In genomic region chr7:2803755-2804154, GRCh38 we compare ENCODE assay signal across 21 cellular contexts. TPM values are rescaled to one million over a fixed set of nuclear protein-coding genes. Genes with fewer than 3 reads are reported as not detected.
A peak's percentile ranks its signal among the peaks of the same experiment; 100 is the strongest.
DNase-seq lines count a peak whose midpoint lies in the region; ATAC-seq, FAIRE-seq and TF ChIP-seq lines count a peak whose summit lies in the region.
"Had no signal": no experiment of that assay in that cellular context is flagged by ENCODE, and none has a peak within 500 bp of the region (broad histone marks: within the 10 kb centered on the region; RNA-seq: fewer than 3 reads in every experiment).

No MANE protein-coding gene starts in this region.

- FAIRE-seq in HepG2 (lab: Jason Lieb, UNC) (no peak), GM19239 (lab: Jason Lieb, UNC) (no peak)
- FAIRE-seq: D721Med, G401.6 had no signal

- no peak for TF ChIP-seq CTCF in WTC11 (IDR thresholded peaks at IDR 0.05)
- TF ChIP-seq CTCF in HepG2 (CRISPR knock-in tag; IDR thresholded peaks at IDR 0.05) = no peak
- TF ChIP-seq CTCF in progenitor cell of endocrine pancreas (IDR thresholded peaks at IDR 0.05; ENCODE audit: unreplicated experiment) = no peak

- intact Hi-C loops in HepG2 (cut with micrococcal nuclease; ENCODE audit: unreplicated experiment) = loop anchor here (5.0 kb wide), 2 partner anchors 46 to 59 kb away; no protein-coding TSS in a partner anchor

- no peaks in the 10 kb centered on the region for H3K9me3 ChIP-seq in HUES48 (ENCODE audit: control insufficient read depth, insufficient read depth, low read length)
- H3K9me3 ChIP-seq in HepG2 (ENCODE audit: low read length) = no peaks in the 10 kb centered on the region
- no peaks in the 10 kb centered on the region for H3K9me3 ChIP-seq in subcutaneous abdominal adipose tissue (ENCODE audit: control insufficient read depth in 5 of 5, low read length in 5 of 5)
- H3K9me3 ChIP-seq: BE2C, breast epithelium, left lung, right lobe of liver had no signal

- no peaks in the 10 kb centered on the region for H3K36me3 Mint-ChIP-seq in WTC11
- peaks cover 6% of the 10 kb centered on the region for H3K36me3 Mint-ChIP-seq in progenitor cell of endocrine pancreas (ENCODE audit: insufficient read depth)

- H3K27me3 Mint-ChIP-seq in WTC11 (ENCODE audit: low read depth) (no peaks in the 10 kb centered on the region), progenitor cell of endocrine pancreas (no peaks in the 10 kb centered on the region)
- H3K27me3 Mint-ChIP-seq: activated CD4-positive, alpha-beta T cell treated with anti-CD3 and anti-CD28 coated beads, Interleukin-2, amount 10 ng/mL, durations not matched to agents 24 days and 14 days; activated naive CD8-positive, alpha-beta T cell treated with anti-CD3 and anti-CD28 coated beads, Interleukin-2, amount 50 U/mL, for 24 hours; stimulated activated naive B cell treated with anti-CD40 and anti-IgM and Interleukin-4, amounts not matched to agents 10 μg/mL and 1 μg/mL and 100 μg/mL, for 72 hours had no signal

- H3K27ac Mint-ChIP-seq in WTC11 = peak overlapping the region; percentile 98
- no peak overlapping the region for H3K27ac Mint-ChIP-seq in progenitor cell of endocrine pancreas
- H3K27ac Mint-ChIP-seq: activated CD4-positive, alpha-beta T cell treated with anti-CD3 and anti-CD28 coated beads, Interleukin-2, amount 10 ng/mL, durations not matched to agents 24 days and 14 days; activated naive CD8-positive, alpha-beta T cell treated with anti-CD3 and anti-CD28 coated beads, Interleukin-2, amount 50 U/mL, for 24 hours; stimulated activated naive B cell treated with anti-CD40 and anti-IgM and Interleukin-4, amounts not matched to agents 10 μg/mL and 1 μg/mL and 100 μg/mL, for 72 hours had no signal

- no peaks in the 10 kb centered on the region for H3K9me3 Mint-ChIP-seq in WTC11
- peaks cover 6% of the 10 kb centered on the region for H3K9me3 Mint-ChIP-seq in progenitor cell of endocrine pancreas (ENCODE audit: low read depth)
- H3K9me3 Mint-ChIP-seq: activated CD4-positive, alpha-beta T cell treated with anti-CD3 and anti-CD28 coated beads, Interleukin-2, amount 10 ng/mL, durations not matched to agents 24 days and 14 days; activated naive CD8-positive, alpha-beta T cell treated with anti-CD3 and anti-CD28 coated beads, Interleukin-2, amount 50 U/mL, for 24 hours had no signal

- TF ChIP-seq EP300 in HepG2 (IDR thresholded peaks at IDR 0.05; ENCODE audit: low read depth in 2 of 2, low read length in 2 of 2) = no peak
- TF ChIP-seq EP300 in HepG2 (CRISPR knock-in tag; IDR thresholded peaks at IDR 0.05; ENCODE audit: borderline replicate concordance) = no peak

- H3K27ac ChIP-seq in HUES48 (ENCODE audit: low read depth, low read length) (peak overlapping the region; percentile 75), HepG2 (ENCODE audit: extremely low read length, insufficient read depth, low read length) (peak overlapping the region; percentile 97), subcutaneous abdominal adipose tissue (ENCODE audit: low read depth, low read length) (peak overlapping the region; percentile 61)

- H3K4me1 ChIP-seq in HUES48 (ENCODE audit: control insufficient read depth, insufficient read depth, low read length) = peaks cover 59% of the 10 kb centered on the region
- H3K4me1 ChIP-seq in HepG2 (ENCODE audit: insufficient read depth, low read length) = peaks cover 89% of the 10 kb centered on the region
- H3K4me1 ChIP-seq in subcutaneous abdominal adipose tissue (ENCODE audit: control insufficient read depth in 5 of 5, insufficient read depth in 5 of 5, low read length in 5 of 5) = peaks cover 2 to 60% (median 43%) of the 10 kb centered on the region in 5 donors
- H3K4me1 ChIP-seq: breast epithelium had no signal

- no peak overlapping the region for H3K4me3 ChIP-seq in HUES48 (ENCODE audit: low read depth, low read length)
- H3K4me3 ChIP-seq in HepG2 (replicated peaks in 1 of 3; ENCODE audit: insufficient read depth in 1 of 3, low read depth in 2 of 3, low read length in 3 of 3) = peak overlapping the region in 1 of 3 experiments; percentile 70; a peak in 2 of 6 replicates
- H3K4me3 ChIP-seq in subcutaneous abdominal adipose tissue (ENCODE audit: low read depth in 1 of 5, low read length in 5 of 5) = no peak overlapping the region
- H3K4me3 ChIP-seq: breast epithelium, left lung, right lobe of liver had no signal

- no peak for TF ChIP-seq POLR2A in HepG2 (IDR thresholded peaks at IDR 0.05; ENCODE audit: insufficient read depth in 1 of 2, low read depth in 2 of 2, low read length in 2 of 2)

- H3K4me1 Mint-ChIP-seq in WTC11 (peaks cover 92% of the 10 kb centered on the region), progenitor cell of endocrine pancreas (ENCODE audit: low read depth) (peaks cover 39% of the 10 kb centered on the region)

- WGBS in HepG2 (ENCODE audit: low lambda C conversion rate) = 59% methylated on average over 4 of the region's 4 CpGs

- POLR2A ChIA-PET in WTC11 (lab: Charles Lee) = interaction anchor here (0.6 kb wide), 1 partner anchor 417 kb away, joined by 3 read pairs; no protein-coding TSS in a partner anchor
- POLR2A ChIA-PET in HepG2 (lab: Yijun Ruan, JAX) = interaction anchor here (0.9 to 3.9 kb wide), 7 partner anchors 9 to 60 kb away, joined by 3 to 54 read pairs (median 8); no protein-coding TSS in a partner anchor

- TF ChIP-seq RAD21 in HepG2 (CRISPR knock-in tag; IDR thresholded peaks at IDR 0.05) = no peak

- H3K4me2 ChIP-seq in HepG2 (ENCODE audit: low read depth, low read length) = peak overlapping the region; percentile 98

- no peak overlapping the region for H3K9ac ChIP-seq in HUES48 (ENCODE audit: low read depth, low read length)
- peak overlapping the region; percentile 84 for H3K9ac ChIP-seq in HepG2 (ENCODE audit: insufficient read depth, low read depth, low read length)
- no peak overlapping the region for H3K9ac ChIP-seq in subcutaneous abdominal adipose tissue (ENCODE audit: low read length in 5 of 5)

- CTCF ChIA-PET in WTC11 (lab: Charles Lee) (interaction anchor here (0.6 to 1.9 kb wide), 6 partner anchors 9 to 43 kb away, joined by 3 to 9 read pairs (median 4); no protein-coding TSS in a partner anchor), HepG2 (lab: Yijun Ruan, JAX; ENCODE audit: low intra/inter-chr PET ratio, low total read pairs) (no interaction called here)

- BruUV-seq in HepG2 (replicated peaks; lab: Mats Ljungman, UMichigan) = TSS peak; percentile 39

- H3K36me3 ChIP-seq in HUES48 (ENCODE audit: control insufficient read depth, insufficient read depth, low read length) (no peaks in the 10 kb centered on the region), HepG2 (replicated peaks in 1 of 2; ENCODE audit: control insufficient read depth in 1 of 2, insufficient read depth in 2 of 2, low read length in 2 of 2) (no peaks in the 10 kb centered on the region; a peak in 1 of 5 replicates), subcutaneous abdominal adipose tissue (ENCODE audit: control insufficient read depth in 5 of 5, insufficient read depth in 5 of 5, low read length in 5 of 5) (no peaks in the 10 kb centered on the region)
- H3K36me3 ChIP-seq: BE2C, breast epithelium, left lung, right lobe of liver had no signal

- H2AFZ ChIP-seq in HepG2 (ENCODE audit: low read length) = no peak overlapping the region

- H4K20me1 ChIP-seq in HepG2 (ENCODE audit: insufficient read depth, low read length) = no peaks in the 10 kb centered on the region

- ATAC-seq in WTC11 (no peak), HepG2 (no peak), HG03432 (IDR thresholded peaks at IDR 0.05; ENCODE audit: unreplicated experiment) (no peak)
- ATAC-seq: activated naive CD8-positive, alpha-beta T cell treated with anti-CD3 and anti-CD28 coated beads, Interleukin-2, amount 50 U/mL, for 24 hours; stimulated activated naive B cell treated with anti-CD40 and anti-IgM and Interleukin-4, amounts not matched to agents 10 μg/mL and 1 μg/mL and 100 μg/mL, for 72 hours had no signal

- H3K79me2 ChIP-seq in HepG2 (ENCODE audit: insufficient read depth, low read length) = peaks cover 82% of the 10 kb centered on the region

- H3K27me3 ChIP-seq in HUES48 (ENCODE audit: control insufficient read depth, insufficient read depth, low read length) = no peaks in the 10 kb centered on the region
- no peaks in the 10 kb centered on the region for H3K27me3 ChIP-seq in HepG2 (ENCODE audit: control insufficient read depth in 1 of 2, insufficient read depth in 2 of 2, low read length in 2 of 2)
- H3K27me3 ChIP-seq in subcutaneous abdominal adipose tissue (ENCODE audit: control insufficient read depth in 5 of 5, insufficient read depth in 4 of 5, low read length in 5 of 5) = no peaks in the 10 kb centered on the region
- H3K27me3 ChIP-seq: BE2C, breast epithelium, dorsolateral prefrontal cortex, left lung, right lobe of liver had no signal

- in situ Hi-C loops in HepG2 (cut with HindIII; ENCODE audit: extremely low pct_ligation_motif_present, low pct_unique_long_range_greater_than_20kb) = no loop called here

- H3K4me3 Mint-ChIP-seq in WTC11 (no peak overlapping the region), progenitor cell of endocrine pancreas (ENCODE audit: low read depth) (no peak overlapping the region)
- H3K4me3 Mint-ChIP-seq: activated CD4-positive, alpha-beta T cell treated with anti-CD3 and anti-CD28 coated beads, Interleukin-2, amount 10 ng/mL, durations not matched to agents 24 days and 14 days; activated naive CD8-positive, alpha-beta T cell treated with anti-CD3 and anti-CD28 coated beads, Interleukin-2, amount 50 U/mL, for 24 hours; stimulated activated naive B cell treated with anti-CD40 and anti-IgM and Interleukin-4, amounts not matched to agents 10 μg/mL and 1 μg/mL and 100 μg/mL, for 72 hours had no signal

- no peak for DNase-seq in WTC11 (ENCODE audit: low spot score)
- DNase-seq in HepG2 (ENCODE audit: low spot score) = no peak
- no peak for DNase-seq in GM19239 (ENCODE audit: insufficient read length, low spot score)
- DNase-seq in activated CD4-positive, alpha-beta T cell treated with anti-CD3 and anti-CD28 coated beads, Interleukin-2, amount 50 U/mL, for 4 hours = no peak
- DNase-seq in progenitor cell of endocrine pancreas (ENCODE audit: low spot score, unreplicated experiment) = no peak
- DNase-seq: activated CD4-positive, alpha-beta T cell treated with anti-CD3 and anti-CD28 coated beads, Interleukin-2, amount 10 ng/mL, durations not matched to agents 24 days and 14 days; activated naive CD8-positive, alpha-beta T cell treated with anti-CD3 and anti-CD28 coated beads, Interleukin-2, amount 50 U/mL, for 24 hours; BE2C; dorsolateral prefrontal cortex; HCEC 1CT; left lung; NCI-H1694 treated with DMSO at 0.1 percent for 48 hours; NCI-H345; stimulated activated naive B cell treated with anti-CD40 and anti-IgM and Interleukin-4, amounts not matched to agents 10 μg/mL and 1 μg/mL and 100 μg/mL, for 72 hours had no signal

RNA-seq across cellular contexts. Expression of gene GNA12, which starts 40.4 kb away (rescaled TPM):
- total RNA-seq in WTC11 (2021) = 89.2 to 99.6 TPM (median 90.3 TPM) in 3 replicates
- 16.2 and 23.3 TPM in 2 replicates for total RNA-seq in HepG2 (2016; rRNA removed; fragmentation: Illumina TruSeq; extraction: Trizol)
- 7.2 and 7.5 TPM in 2 replicates for total RNA-seq in HepG2 (2016; cell fraction: cytosol; rRNA removed; fragmentation: Illumina TruSeq; extraction: Trizol; ENCODE audit: low read depth)
- total RNA-seq in HepG2 (2016; cell fraction: insoluble cytoplasmic fraction; rRNA removed; fragmentation: Illumina TruSeq; extraction: Trizol) = 16.1 and 17.2 TPM in 2 replicates
- total RNA-seq in HepG2 (2016; cell fraction: membrane; rRNA removed; fragmentation: Illumina TruSeq; extraction: Trizol) = 26.9 and 27.9 TPM in 2 replicates
- total RNA-seq in HepG2 (2016; cell fraction: nucleus; rRNA removed; fragmentation: Illumina TruSeq; extraction: Trizol) = 14.4 and 16.2 TPM in 2 replicates
- 50.9 and 68.0 TPM in 2 replicates for polyA plus RNA-seq in HepG2 (2011; rRNA removed)
- polyA plus RNA-seq in HepG2 (2011; cell fraction: cytosol; rRNA removed) = 45.6 and 47.6 TPM in 2 replicates
- polyA plus RNA-seq in HepG2 (2011; cell fraction: nucleus; rRNA removed) = 34.2 and 39.3 TPM in 2 replicates
- polyA plus RNA-seq in HepG2 (2012) = 39.2 and 40.4 TPM in 2 replicates
- 11.0 and 12.4 TPM in 2 replicates for polyA plus RNA-seq in HepG2 (2016; cell fraction: cytosol; fragmentation: Illumina TruSeq; extraction: Trizol; ENCODE audit: low read depth)
- polyA plus RNA-seq in HepG2 (2016; cell fraction: insoluble cytoplasmic fraction; fragmentation: Illumina TruSeq; extraction: Trizol; ENCODE audit: low read depth) = 33.6 and 42.6 TPM in 2 replicates
- 39.2 and 40.8 TPM in 2 replicates for polyA plus RNA-seq in HepG2 (2016; cell fraction: membrane; fragmentation: Illumina TruSeq; extraction: Trizol; ENCODE audit: low read depth)
- polyA plus RNA-seq in HepG2 (2016; cell fraction: nucleus; fragmentation: Illumina TruSeq; extraction: Trizol; ENCODE audit: insufficient read depth, low read depth) = 26.9 and 29.3 TPM in 2 replicates
- 54.6 and 166 TPM in 2 replicates for polyA minus RNA-seq in HepG2 (2011; rRNA and poly(A)+ RNA removed; ENCODE audit: low replicate concordance)
- 37.4 and 48.5 TPM in 2 replicates for polyA minus RNA-seq in HepG2 (2011; cell fraction: cytosol; rRNA and poly(A)+ RNA removed)
- 30.9 and 39.8 TPM in 2 replicates for polyA minus RNA-seq in HepG2 (2011; cell fraction: nucleus; rRNA and poly(A)+ RNA removed)
- 65.4 and 68.6 TPM in 2 replicates for total RNA-seq in progenitor cell of endocrine pancreas
